21 cellular contexts compared by ENCODE assay signal in genomic region chr17:56449176-56449575, GRCh38.
DNase-seq lines count a peak whose midpoint lies in the region; ATAC-seq, FAIRE-seq and TF ChIP-seq lines count a peak whose summit lies in the region.
"Had no signal": no experiment of that assay in that cellular context is flagged by ENCODE, and none has a peak within 500 bp of the region (broad histone marks: within the 10 kb centered on the region; RNA-seq: fewer than 3 reads in every experiment).

No MANE protein-coding gene starts in this region.

- no peak for TF ChIP-seq EP300 in H1 (IDR thresholded peaks at IDR 0.05; ENCODE audit: borderline replicate concordance in 1 of 2, low read depth in 2 of 2, low read length in 2 of 2)

- H4K91ac ChIP-seq in H1 (replicated peaks; ENCODE audit: insufficient read length, low read length) = no peak overlapping the region

- peaks cover 8% of the 10 kb centered on the region; the same call in 1 of the 2 replicates for H3K9me2 ChIP-seq in GM23338 (ENCODE audit: insufficient read depth)

- H3K4me2 ChIP-seq in GM23338 (no peak overlapping the region), H1 (ENCODE audit: insufficient read depth in 1 of 2, low read depth in 2 of 2, low read length in 2 of 2) (no peak overlapping the region)
- H3K4me2 ChIP-seq: A549; BLaER1 treated with 17β-estradiol and CSF1 and Interleukin-3, amounts not matched to agents 10 nM and 100 nM had no signal

- DNase-seq in GM23338 (ENCODE audit: low spot score) (no peak), H1 (ENCODE audit: low read depth in 1 of 2, low spot score in 2 of 2) (no peak), nephron progenitor cell (no peak), EL (no peak), inferior parietal cortex (ENCODE audit: extremely low spot score) (no peak)
- DNase-seq: AML-193; Caco-2; Calu3; CD4-positive, alpha-beta T cell; CD8-positive, alpha-beta T cell; DMS79 treated with DMSO at 0.1 percent for 48 hours; GDM1 had no signal

- no peak overlapping the region for H3K4ac ChIP-seq in H1 (replicated peaks; ENCODE audit: insufficient read length, low read depth, low read length)

- TF ChIP-seq POLR2A in H1 (IDR thresholded peaks at IDR 0.05; ENCODE audit: control extremely low read depth in 1 of 2, low read depth in 2 of 2, low read length in 2 of 2) = no peak

- H3K56ac ChIP-seq in H1 (replicated peaks; ENCODE audit: insufficient read length, low read depth, low read length) = no peak overlapping the region

- no peak overlapping the region for H3K27ac Mint-ChIP-seq in GM23338
- H3K27ac Mint-ChIP-seq in nephron progenitor cell = peak overlapping the region; percentile 65
- H3K27ac Mint-ChIP-seq: B cell; CD4-positive, alpha-beta T cell; CD8-positive, alpha-beta T cell had no signal

- H3K9ac ChIP-seq in H1 (replicated peaks in 1 of 4; ENCODE audit: extremely low read depth in 1 of 4, low read depth in 3 of 4, low read length in 3 of 4) = no peak overlapping the region
- H3K9ac ChIP-seq: BLaER1 treated with 17β-estradiol and CSF1 and Interleukin-3, amounts not matched to agents 10 nM and 100 nM had no signal

- POLR2A ChIA-PET in H1 (lab: Charles Lee; ENCODE audit: partially characterized antibody) = no interaction called here

- H3K23me2 ChIP-seq in H1 (ENCODE audit: low read depth, low read length) = 0 out of 2 replicates have a peak, but pooled peaks cover 2% of the 10 kb centered on the region

- no peaks in the 10 kb centered on the region for H3K36me3 Mint-ChIP-seq in GM23338 (ENCODE audit: low read depth)
- no peaks in the 10 kb centered on the region for H3K36me3 Mint-ChIP-seq in nephron progenitor cell (ENCODE audit: low read depth)
- H3K36me3 Mint-ChIP-seq: CD8-positive, alpha-beta T cell had no signal

- H3K36me3 ChIP-seq in GM23338 (ENCODE audit: insufficient read depth) (no peaks in the 10 kb centered on the region), H1 (ENCODE audit: control insufficient read depth in 2 of 4, insufficient read depth in 4 of 4, low read length in 3 of 4) (no peaks in the 10 kb centered on the region)
- H3K36me3 ChIP-seq: BLaER1 treated with 17β-estradiol and CSF1 and Interleukin-3, amounts not matched to agents 10 nM and 100 nM had no signal

- H3K79me2 ChIP-seq in GM23338 (replicated peaks; ENCODE audit: insufficient read depth) (no peaks in the 10 kb centered on the region), H1 (ENCODE audit: control insufficient read depth in 1 of 2, insufficient read depth in 2 of 2, low read length in 2 of 2) (no peaks in the 10 kb centered on the region)

- WGBS in H1 (ENCODE audit: extremely low coverage in 1 of 2, insufficient coverage in 1 of 2, insufficient read length in 1 of 2, insufficient replicate concordance in 2 of 2, low coverage in 1 of 2, low lambda C conversion rate in 2 of 2, missing lambda C conversion rate in 1 of 2), 2 experiments = 80% methylated on average over 8 of the region's 8 CpGs; no CpG with 5 or more reads in 1 of the 2 experiments

- CTCF ChIA-PET in H1 (lab: Charles Lee; ENCODE audit: partially characterized antibody) = interaction anchor here (0.6 to 1.2 kb wide), 3 partner anchors 42 to 603 kb away, joined by 3 to 5 read pairs (median 3); no protein-coding TSS in a partner anchor

- H2BK120ac ChIP-seq in H1 (replicated peaks; ENCODE audit: low read depth, low read length) = no peak overlapping the region

- H3K27me3 Mint-ChIP-seq in GM23338 (ENCODE audit: insufficient read depth, low read depth, poor library complexity) = peaks cover 5% of the 10 kb centered on the region
- H3K27me3 Mint-ChIP-seq in nephron progenitor cell (ENCODE audit: low read depth, poor library complexity) = peaks cover 10% of the 10 kb centered on the region
- H3K27me3 Mint-ChIP-seq: CD4-positive, alpha-beta T cell had no signal

- ATAC-seq in GM23338 = no peak
- ATAC-seq: A549; CD8-positive, alpha-beta T cell; GM12878 had no signal

- H2BK12ac ChIP-seq in H1 (ENCODE audit: low read depth, low read length) = no peak overlapping the region

- no peak overlapping the region for H3K4me3 Mint-ChIP-seq in GM23338
- H3K4me3 Mint-ChIP-seq in nephron progenitor cell = no peak overlapping the region
- H3K4me3 Mint-ChIP-seq: B cell; CD4-positive, alpha-beta T cell; CD8-positive, alpha-beta T cell had no signal

- no peak overlapping the region for H3K18ac ChIP-seq in H1 (ENCODE audit: extremely low read depth, low read length)

- no peaks in the 10 kb centered on the region for H3F3A ChIP-seq in GM23338 (replicated peaks; ENCODE audit: low read depth)

- H3K79me1 ChIP-seq in H1 (ENCODE audit: low read depth, low read length) = no peaks in the 10 kb centered on the region

- no peak overlapping the region for H4K8ac ChIP-seq in H1 (ENCODE audit: extremely low read depth, insufficient read depth, low read length)

- H3K27me3 ChIP-seq in GM23338 (ENCODE audit: insufficient read depth) (no peaks in the 10 kb centered on the region), H1 (replicated peaks in 1 of 4; ENCODE audit: control insufficient read depth in 3 of 4, extremely low read depth in 1 of 4, insufficient read depth in 3 of 4, low read length in 3 of 4) (no peaks in the 10 kb centered on the region)
- H3K27me3 ChIP-seq: BLaER1 treated with 17β-estradiol and CSF1 and Interleukin-3, amounts not matched to agents 10 nM and 100 nM had no signal

- H3K9me3 ChIP-seq in H1 (ENCODE audit: insufficient read depth in 2 of 2, low read depth in 1 of 2, low read length in 1 of 2) = no peaks in the 10 kb centered on the region
- H3K9me3 ChIP-seq: A549; BLaER1 treated with 17β-estradiol and CSF1 and Interleukin-3, amounts not matched to agents 10 nM and 100 nM; Caco-2 had no signal

- H3K4me1 Mint-ChIP-seq in GM23338 (no peaks in the 10 kb centered on the region), nephron progenitor cell (peaks cover 11% of the 10 kb centered on the region)
- H3K4me1 Mint-ChIP-seq: B cell had no signal

- H3K4me3 ChIP-seq in GM23338 = no peak overlapping the region
- no peak overlapping the region for H3K4me3 ChIP-seq in H1 (ENCODE audit: extremely low read depth in 1 of 4, insufficient read depth in 2 of 4, low read depth in 3 of 4, low read length in 4 of 4)
- H3K4me3 ChIP-seq: A549; BLaER1 treated with 17β-estradiol and CSF1 and Interleukin-3, amounts not matched to agents 10 nM and 100 nM; GM12878 had no signal

- no peak overlapping the region for H2BK5ac ChIP-seq in H1 (ENCODE audit: low read depth, low read length)

- no peak for FAIRE-seq in H1 (lab: Jason Lieb, UNC)
- FAIRE-seq: A549, D721Med, GM12878, GM12892, GM18507 had no signal

- H2AFZ ChIP-seq in GM23338 (peak overlapping the region; percentile 63), H1 (ENCODE audit: low read length) (0 out of 2 replicates have a peak overlapping the region, but pooled peaks have one; percentile 3)

- no peak overlapping the region for H3K27ac ChIP-seq in GM23338 (ENCODE audit: low read depth)
- H3K27ac ChIP-seq in H1 (ENCODE audit: low read depth, low read length) = no peak overlapping the region
- H3K27ac ChIP-seq: 22Rv1; A549; BLaER1 treated with 17β-estradiol and CSF1 and Interleukin-3, amounts not matched to agents 10 nM and 100 nM; C4-2B had no signal

- no peak overlapping the region for H3K14ac ChIP-seq in H1 (ENCODE audit: insufficient read length)

- no peak overlapping the region for H2BK20ac ChIP-seq in H1 (ENCODE audit: low read length)

- H2BK15ac ChIP-seq in H1 (ENCODE audit: low read length) = no peak overlapping the region

- no peak for TF ChIP-seq RAD21 in H1 (IDR thresholded peaks at IDR 0.05 in 1 of 2, conservative IDR thresholded peaks at IDR 0.05 in 1 of 2; ENCODE audit: low read depth in 2 of 2, low read length in 2 of 2)

- H3K9me3 Mint-ChIP-seq in GM23338 (no peaks in the 10 kb centered on the region), nephron progenitor cell (no peaks in the 10 kb centered on the region)
- H3K9me3 Mint-ChIP-seq: CD4-positive, alpha-beta T cell; CD8-positive, alpha-beta T cell had no signal

- no peak overlapping the region for H2AK5ac ChIP-seq in H1 (ENCODE audit: low read depth, low read length)

- no peak overlapping the region for H4K5ac ChIP-seq in H1 (ENCODE audit: insufficient read length, low read depth, low read length)

- H3K23ac ChIP-seq in H1 (ENCODE audit: insufficient read length) = no peak overlapping the region

- no peaks in the 10 kb centered on the region for H4K20me1 ChIP-seq in GM23338 (replicated peaks; ENCODE audit: insufficient read depth)
- H4K20me1 ChIP-seq in H1 (replicated peaks in 1 of 2; ENCODE audit: control insufficient read depth in 1 of 2, insufficient read depth in 2 of 2, low read length in 2 of 2) = no peaks in the 10 kb centered on the region
- H4K20me1 ChIP-seq: BLaER1 treated with 17β-estradiol and CSF1 and Interleukin-3, amounts not matched to agents 10 nM and 100 nM had no signal

- H3K4me1 ChIP-seq in GM23338 (ENCODE audit: insufficient read depth) (no peaks in the 10 kb centered on the region), H1 (replicated peaks in 1 of 4; ENCODE audit: control insufficient read depth in 3 of 4, insufficient read depth in 4 of 4, low read length in 3 of 4) (no peaks in the 10 kb centered on the region)
- H3K4me1 ChIP-seq: A549; BLaER1 treated with 17β-estradiol and CSF1 and Interleukin-3, amounts not matched to agents 10 nM and 100 nM; Caco-2 had no signal

- no peak for TF ChIP-seq CTCF in GM23338 (conservative IDR thresholded peaks at IDR 0.05; ENCODE audit: low read depth in 2 of 2)
- no peak for TF ChIP-seq CTCF in H1 (IDR thresholded peaks at IDR 0.05; ENCODE audit: control extremely low read depth in 1 of 3, insufficient read depth in 1 of 3, low read depth in 1 of 3, low read length in 3 of 3)
- no peak for TF ChIP-seq CTCF in nephron progenitor cell (IDR thresholded peaks at IDR 0.05)

TF ChIP-seq in H1, 55 proteins besides CTCF, POLR2A, EP300 and RAD21 (continues in another document):
- no peak for TF ChIP-seq CTBP2 (IDR thresholded peaks at IDR 0.05; ENCODE audit: borderline replicate concordance, insufficient read depth, insufficient read length, low read length)
- TF ChIP-seq RXRA (IDR thresholded peaks at IDR 0.05; ENCODE audit: insufficient read depth, low read depth, low read length) = no peak
- TF ChIP-seq EGR1 (IDR thresholded peaks at IDR 0.05; ENCODE audit: borderline replicate concordance, low read depth, low read length) = no peak
- TF ChIP-seq JUN (IDR thresholded peaks at IDR 0.05; ENCODE audit: low read depth, low read length) = no peak
- no peak for TF ChIP-seq ZNF274 (IDR thresholded peaks at IDR 0.05; ENCODE audit: borderline replicate concordance, extremely low read depth, low read length)
- TF ChIP-seq SIX5 (IDR thresholded peaks at IDR 0.05; ENCODE audit: low read depth, low read length) = no peak
- TF ChIP-seq USF2 (IDR thresholded peaks at IDR 0.05; ENCODE audit: low read length) = no peak
- no peak for TF ChIP-seq CEBPB (IDR thresholded peaks at IDR 0.05; ENCODE audit: low read depth, low read length)
